ENCODE assay signal across 15 cellular contexts in the genomic region with DNA sequence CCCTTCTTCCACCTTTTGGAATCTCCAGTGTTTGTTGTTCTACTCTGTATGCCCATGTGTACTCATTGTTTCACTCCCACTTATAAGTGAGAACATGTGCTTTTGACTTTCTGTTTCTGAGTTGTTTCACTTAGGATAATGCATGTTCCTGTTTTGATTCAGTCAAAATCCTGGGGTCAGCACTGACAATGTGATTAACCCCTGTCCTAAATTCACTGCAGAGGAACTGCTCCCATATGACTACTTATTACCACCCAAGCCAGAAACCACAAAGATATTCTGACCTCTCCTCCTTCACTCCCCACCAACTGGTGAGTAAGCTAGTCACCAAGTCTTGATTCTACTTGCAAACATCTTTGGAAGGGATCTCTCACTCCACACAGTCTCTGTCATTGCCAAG.
DNase-seq lines count a peak whose midpoint lies in the region; ATAC-seq, FAIRE-seq and TF ChIP-seq lines count a peak whose summit lies in the region.
"Had no signal": no experiment of that assay in that cellular context is flagged by ENCODE, and none has a peak within 500 bp of the region (broad histone marks: within the 10 kb centered on the region; RNA-seq: fewer than 3 reads in every experiment).

No MANE protein-coding gene starts in this region.

- H3K4me3 ChIP-seq in astrocyte (ENCODE audit: insufficient read depth, low read depth, low read length), result no peak overlapping the region
- H3K4me3 ChIP-seq in upper lobe of right lung, result no peak overlapping the region
- H3K4me3 ChIP-seq: gastrocnemius medialis, SK-N-MC had no signal

- H3K9me3 Mint-ChIP-seq in HFFc6 (peaks cover 45% of the 10 kb centered on the region), astrocyte (ENCODE audit: unreplicated experiment) (peaks cover 37% of the 10 kb centered on the region)

- DNase-seq in HFFc6 (peak; percentile 59), astrocyte (ENCODE audit: low read depth) (peak; percentile 88), iris pigment epithelial cell (ENCODE audit: low read depth) (peak; percentile 71), upper lobe of right lung (no peak), D341Med (ENCODE audit: low spot score) (no peak)
- DNase-seq: gastrocnemius medialis, NCI-H2171, right cardiac atrium had no signal

- H3K27me3 ChIP-seq in astrocyte (ENCODE audit: insufficient read depth, low read length), result no peaks in the 10 kb centered on the region
- no peaks in the 10 kb centered on the region for H3K27me3 ChIP-seq in upper lobe of right lung
- H3K27me3 ChIP-seq: gastrocnemius medialis had no signal

- peaks cover 15% of the 10 kb centered on the region for H3K4me1 ChIP-seq in astrocyte (ENCODE audit: insufficient read depth, low read length)
- H3K4me1 ChIP-seq in upper lobe of right lung, result no peaks in the 10 kb centered on the region
- H3K4me1 ChIP-seq: gastrocnemius medialis had no signal

- ATAC-seq in upper lobe of right lung (peak; percentile 93), GM21576 (IDR thresholded peaks at IDR 0.05; ENCODE audit: unreplicated experiment) (no peak), GM19324 (IDR thresholded peaks at IDR 0.05; ENCODE audit: low FRiP score, unreplicated experiment) (no peak)
- ATAC-seq: gastrocnemius medialis; natural killer cell treated with Interleukin-12 subunit alpha and Interleukin-12 subunit beta and Interleukin-15 and Interleukin-18, amount 100 ng/mL, for 72 hours; right cardiac atrium had no signal

- peak overlapping the region; percentile 63 for H3K4me2 ChIP-seq in astrocyte (ENCODE audit: low read length)

- H3K9me3 ChIP-seq in astrocyte (ENCODE audit: insufficient read depth, low read depth, low read length) (peaks cover 7% of the 10 kb centered on the region), upper lobe of right lung (no peaks in the 10 kb centered on the region)
- H3K9me3 ChIP-seq: gastrocnemius medialis had no signal

- peak; percentile 74 for FAIRE-seq in astrocyte (lab: Jason Lieb, UNC)
- FAIRE-seq: HTR-8/SVneo had no signal

- H3K36me3 Mint-ChIP-seq in HFFc6 (ENCODE audit: low read depth) (peaks cover 47% of the 10 kb centered on the region), astrocyte (ENCODE audit: low read depth, unreplicated experiment) (peaks cover 10% of the 10 kb centered on the region)
- H3K36me3 Mint-ChIP-seq: activated naive CD4-positive, alpha-beta T cell treated with anti-CD3 and anti-CD28 coated beads, Interleukin-2, amount 50 U/mL, for 24 hours; natural killer cell treated with Interleukin-12 subunit alpha and Interleukin-12 subunit beta and Interleukin-15 and Interleukin-18, amount 100 ng/mL, for 72 hours had no signal

- H4K20me1 ChIP-seq in astrocyte (ENCODE audit: insufficient read depth, low read length), result no peaks in the 10 kb centered on the region

- H3K79me2 ChIP-seq in astrocyte (ENCODE audit: insufficient read depth, low read length), result no peaks in the 10 kb centered on the region

- TF ChIP-seq CTCF in HFFc6 (IDR thresholded peaks at IDR 0.05) (no peak), astrocyte (IDR thresholded peaks at IDR 0.05; ENCODE audit: insufficient read depth, low read depth, low read length) (no peak), upper lobe of right lung (IDR thresholded peaks at IDR 0.05) (no peak)

- no peaks in the 10 kb centered on the region for H3K36me3 ChIP-seq in astrocyte (ENCODE audit: insufficient read depth, low read length)
- no peaks in the 10 kb centered on the region for H3K36me3 ChIP-seq in upper lobe of right lung
- H3K36me3 ChIP-seq: gastrocnemius medialis had no signal

- no peaks in the 10 kb centered on the region for H3K27me3 Mint-ChIP-seq in HFFc6 (ENCODE audit: insufficient read depth)
- no peaks in the 10 kb centered on the region for H3K27me3 Mint-ChIP-seq in astrocyte (ENCODE audit: low read depth, unreplicated experiment)
- H3K27me3 Mint-ChIP-seq: activated naive CD4-positive, alpha-beta T cell treated with anti-CD3 and anti-CD28 coated beads, Interleukin-2, amount 50 U/mL, for 24 hours; dendritic cell treated with granulocyte-macrophage colony-stimulating factor and Interleukin-4, amounts not matched to agents 40 ng/mL and 50 ng/mL, for 4 days had no signal

- peak overlapping the region; percentile 56 for H3K4me3 Mint-ChIP-seq in HFFc6
- H3K4me3 Mint-ChIP-seq in astrocyte (ENCODE audit: unreplicated experiment), result no peak overlapping the region
- H3K4me3 Mint-ChIP-seq: activated naive CD4-positive, alpha-beta T cell treated with anti-CD3 and anti-CD28 coated beads, Interleukin-2, amount 50 U/mL, for 24 hours; dendritic cell treated with granulocyte-macrophage colony-stimulating factor and Interleukin-4, amounts not matched to agents 40 ng/mL and 50 ng/mL, for 4 days; natural killer cell treated with Interleukin-12 subunit alpha and Interleukin-12 subunit beta and Interleukin-15 and Interleukin-18, amount 100 ng/mL, for 72 hours had no signal

- H3K4me1 Mint-ChIP-seq in HFFc6 (ENCODE audit: low read depth) (peaks cover 29% of the 10 kb centered on the region), astrocyte (ENCODE audit: low read depth, unreplicated experiment) (peaks cover 13% of the 10 kb centered on the region)
- H3K4me1 Mint-ChIP-seq: activated naive CD4-positive, alpha-beta T cell treated with anti-CD3 and anti-CD28 coated beads, Interleukin-2, amount 50 U/mL, for 24 hours had no signal

- peak overlapping the region; percentile 29 for H3K27ac ChIP-seq in astrocyte (ENCODE audit: low read depth, low read length)
- H3K27ac ChIP-seq in upper lobe of right lung, result no peak overlapping the region
- H3K27ac ChIP-seq: gastrocnemius medialis, SK-N-MC had no signal

- H3K27ac Mint-ChIP-seq in HFFc6 (peak overlapping the region; percentile 70), astrocyte (ENCODE audit: unreplicated experiment) (no peak overlapping the region)
- H3K27ac Mint-ChIP-seq: activated naive CD4-positive, alpha-beta T cell treated with anti-CD3 and anti-CD28 coated beads, Interleukin-2, amount 50 U/mL, for 24 hours; dendritic cell treated with granulocyte-macrophage colony-stimulating factor and Interleukin-4, amounts not matched to agents 40 ng/mL and 50 ng/mL, for 4 days; natural killer cell treated with Interleukin-12 subunit alpha and Interleukin-12 subunit beta and Interleukin-15 and Interleukin-18, amount 100 ng/mL, for 72 hours had no signal

- no peak overlapping the region for H3K9ac ChIP-seq in astrocyte (ENCODE audit: low read length)

- no peak overlapping the region for H2AFZ ChIP-seq in astrocyte (ENCODE audit: low read depth, low read length)

- intact Hi-C loops in upper lobe of right lung (cut with DNase I), result no loop called here

Comparison
In these comparisons a context has a peak if more than half of its experiments do, and no peak if none do; other contexts are left out.
1. DNase-seq: peak in HFFc6 (single experiment), astrocyte (single experiment) and iris pigment epithelial cell (single experiment); none in upper lobe of right lung (single experiment) and D341Med (single experiment).